ENCODE assay signal across 26 cellular contexts in the genomic region with DNA sequence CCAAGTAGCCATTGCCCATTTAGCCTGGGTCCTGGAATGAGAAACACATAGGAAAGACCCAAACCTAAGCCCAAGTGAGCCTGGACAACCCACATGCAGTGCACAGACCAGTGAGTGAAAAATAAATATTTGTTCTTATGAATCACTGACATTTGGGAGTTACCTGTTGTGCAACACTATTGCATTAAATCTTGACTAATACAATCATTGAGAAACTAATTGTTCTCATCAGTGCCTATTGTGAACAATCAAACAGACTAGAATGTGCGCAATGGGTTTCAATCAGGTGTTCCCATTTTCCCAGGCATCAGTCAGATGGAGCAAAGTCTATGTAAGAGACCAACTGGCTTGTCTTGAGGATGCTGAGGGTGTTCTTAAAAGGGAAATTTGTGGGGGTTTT. TPM values are rescaled to one million over a fixed set of nuclear protein-coding genes. Genes with fewer than 3 reads are reported as not detected.
DNase-seq lines count a peak whose midpoint lies in the region; ATAC-seq and TF ChIP-seq lines count a peak whose summit lies in the region.
"Had no signal": no experiment of that assay in that cellular context is flagged by ENCODE, and none has a peak within 500 bp of the region (broad histone marks: within the 10 kb centered on the region; RNA-seq: fewer than 3 reads in every experiment).

No MANE protein-coding gene starts in this region.

- H3K9me3 Mint-ChIP-seq in CD14-positive monocyte, result peaks cover 3 to 15% (median 8%) of the 10 kb centered on the region in 7 donors
- H3K9me3 Mint-ChIP-seq: CD8-positive, alpha-beta T cell; T-helper 2 cell treated with Interferon-gamma antibody and Interleukin-4, amounts not matched to agents 5 μg/mL and 100 μg/mL, for 36 hours had no signal

- intact Hi-C loops in left lung (cut with DNase I), result no loop called here
- intact Hi-C loops in CD14-positive monocyte (cut with micrococcal nuclease), result no loop called here

- H3K27me3 ChIP-seq in left lung, result no peaks in the 10 kb centered on the region
- H3K27me3 ChIP-seq: hepatocyte had no signal

- no peak overlapping the region for H3K27ac Mint-ChIP-seq in CD14-positive monocyte
- H3K27ac Mint-ChIP-seq: CD8-positive, alpha-beta T cell; T-helper 2 cell treated with Interferon-gamma antibody and Interleukin-4, amounts not matched to agents 5 μg/mL and 100 μg/mL, for 36 hours had no signal

- H3K36me3 ChIP-seq in left lung, result no peaks in the 10 kb centered on the region

- DNase-seq in AG08396 (ENCODE audit: low spot score) (peak; percentile 17), HuH-7 (ENCODE audit: low spot score) (peak; percentile 38), cardiac fibroblast (ENCODE audit: low read depth in 2 of 2) (peak; percentile 25 to 82), left lung (no peak), CD14-positive monocyte (ENCODE audit: low spot score) (no peak), C1 segment of cervical spinal cord (lab: John Stamatoyannopoulos, UW) (no peak)
- DNase-seq: ACHN; activated CD4-positive, alpha-beta T cell treated with anti-CD3 and anti-CD28 coated beads, Interleukin-2, amount 50 U/mL, for 48 hours; activated naive CD4-positive, alpha-beta T cell treated with Interleukin-2 at 50 U/mL for 16 hours; activated T-cell treated with anti-CD3 and anti-CD28 coated beads, Interleukin-2, amount 50 U/mL, for 1 hour; aorta; CD8-positive, alpha-beta T cell; cerebellar nuclear complex; DND-41; effector CD8-positive, alpha-beta T cell; Karpas-422; midbrain; NCI-H1417 treated with DMSO at 0.1 percent for 48 hours; NCI-H2171 treated with DMSO at 0.1 percent for 48 hours; NCI-H774; OCI-M1; substantia nigra had no signal

- no peaks in the 10 kb centered on the region for H3K36me3 Mint-ChIP-seq in CD14-positive monocyte
- H3K36me3 Mint-ChIP-seq: CD8-positive, alpha-beta T cell had no signal

- no peak for TF ChIP-seq CTCF in cardiac fibroblast (IDR thresholded peaks at IDR 0.05; ENCODE audit: low read depth, low read length)
- no peak for TF ChIP-seq CTCF in left lung (IDR thresholded peaks at IDR 0.05)
- no peak for TF ChIP-seq CTCF in CD14-positive monocyte (IDR thresholded peaks at IDR 0.05)

- peaks cover 3 to 4% (median 3%) of the 10 kb centered on the region in 3 donors for H3K27me3 Mint-ChIP-seq in CD14-positive monocyte (ENCODE audit: low read depth in 3 of 3)

- H3K4me1 ChIP-seq in left lung, result peaks cover 0 to 7% of the 10 kb centered on the region in 2 donors

- peaks cover 15% of the 10 kb centered on the region for H3K4me1 Mint-ChIP-seq in CD14-positive monocyte

- peak; percentile 86 for ATAC-seq in left lung
- no peak for ATAC-seq in GM18520 (IDR thresholded peaks at IDR 0.05; ENCODE audit: unreplicated experiment)
- no peak for ATAC-seq in GM19452 (IDR thresholded peaks at IDR 0.05; ENCODE audit: unreplicated experiment)
- ATAC-seq: CD8-positive, alpha-beta T cell had no signal

- H3K4me3 ChIP-seq in cardiac fibroblast (replicated peaks in 1 of 2; ENCODE audit: low read depth in 2 of 2, low read length in 2 of 2) (no peak overlapping the region), left lung (no peak overlapping the region)
- H3K4me3 ChIP-seq: hepatocyte had no signal

- peaks cover 0 to 5% of the 10 kb centered on the region in 2 donors for H3K9me3 ChIP-seq in left lung

- no peak overlapping the region for H3K27ac ChIP-seq in left lung
- H3K27ac ChIP-seq: hepatocyte had no signal

- no peak overlapping the region for H3K4me3 Mint-ChIP-seq in CD14-positive monocyte
- H3K4me3 Mint-ChIP-seq: CD8-positive, alpha-beta T cell; T-helper 2 cell treated with Interferon-gamma antibody and Interleukin-4, amounts not matched to agents 5 μg/mL and 100 μg/mL, for 36 hours had no signal

RNA-seq across cellular contexts. Expression of gene CNOT10, which starts 54.7 kb away (rescaled TPM):
- 10 to 100 TPM; 27.8 to 37.1 TPM for total RNA-seq in left lung
- polyA plus RNA-seq in CD14-positive monocyte, result 10 to 100 TPM; 17.9 to 21.5 TPM

RNA-seq across cellular contexts. Expression of gene DYNC1LI1, which starts 59.6 kb away (rescaled TPM):
- total RNA-seq in left lung, result 10 to 100 TPM; 32.6 to 38.1 TPM
- polyA plus RNA-seq in CD14-positive monocyte, result 10 to 100 TPM; 46.8 to 50.1 TPM

Comparison
In these comparisons a context has a peak if more than half of its experiments do, and no peak if none do; other contexts are left out.
1. DNase-seq: peak in AG08396 (single experiment), HuH-7 (single experiment) and cardiac fibroblast (2 of 2); none in left lung (0 of 2), CD14-positive monocyte (single experiment) and C1 segment of cervical spinal cord (0 of 14).